In the genomic region with DNA sequence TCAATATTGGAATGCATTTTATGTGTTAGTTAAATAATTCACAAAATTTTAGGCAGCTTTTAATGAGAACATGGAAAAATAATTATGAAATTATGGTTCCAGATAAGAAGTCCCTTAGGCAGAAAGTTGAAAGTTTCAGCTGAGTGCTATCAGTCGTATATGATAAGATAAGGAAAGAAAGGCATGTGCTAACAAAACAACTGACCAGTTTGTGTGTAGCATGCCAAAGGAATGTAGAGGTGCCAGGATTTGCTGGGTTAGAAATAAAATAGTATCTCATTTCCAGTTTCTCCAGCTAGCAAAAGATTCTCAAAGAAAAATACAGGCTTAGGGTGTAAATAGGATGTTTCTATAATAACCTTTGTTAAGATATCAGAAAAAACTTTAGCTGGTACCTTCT, we compare ENCODE assay signal across 20 cellular contexts.
DNase-seq lines count a peak whose midpoint lies in the region; ATAC-seq and TF ChIP-seq lines count a peak whose summit lies in the region.
"Had no signal": no experiment of that assay in that cellular context is flagged by ENCODE, and none has a peak within 500 bp of the region (broad histone marks: within the 10 kb centered on the region; RNA-seq: fewer than 3 reads in every experiment).

No MANE protein-coding gene starts in this region.

- no peak overlapping the region for H3K23ac ChIP-seq in mesendoderm (ENCODE audit: low read length)

- H3K4me1 ChIP-seq in mesendoderm (ENCODE audit: control insufficient read depth, low read depth, low read length) (no peaks in the 10 kb centered on the region), stomach (peaks cover 0 to 15% (median 3%) of the 10 kb centered on the region in 4 donors)
- H3K4me1 ChIP-seq: A549; BLaER1 treated with 17β-estradiol and CSF1 and Interleukin-3, amounts not matched to agents 10 nM and 100 nM had no signal

- no peak overlapping the region for H3K27ac ChIP-seq in mesendoderm (ENCODE audit: low read depth, low read length)
- H3K27ac ChIP-seq in stomach: no peak overlapping the region
- H3K27ac ChIP-seq: A549; BLaER1 treated with 17β-estradiol and CSF1 and Interleukin-3, amounts not matched to agents 10 nM and 100 nM; C4-2B had no signal

- no peaks in the 10 kb centered on the region for H3K9me3 ChIP-seq in stomach
- H3K9me3 ChIP-seq: A549, Caco-2 had no signal

- ATAC-seq in omental fat pad (ENCODE audit: low FRiP score): no peak
- no peak for ATAC-seq in GM19452 (IDR thresholded peaks at IDR 0.05; ENCODE audit: unreplicated experiment)
- no peak for ATAC-seq in activated naive CD8-positive, alpha-beta T cell treated with anti-CD3 and anti-CD28 coated beads, Interleukin-2, amount 50 U/mL, for 24 hours
- ATAC-seq: A549; CD8-positive, alpha-beta T cell; GM12878 had no signal

- no peak overlapping the region for H4K8ac ChIP-seq in mesendoderm (ENCODE audit: low read depth, low read length)

- no peak overlapping the region for H2AK5ac ChIP-seq in mesendoderm (ENCODE audit: low read length)

- no peak overlapping the region for H2BK120ac ChIP-seq in mesendoderm (ENCODE audit: low read depth, low read length)

- no peaks in the 10 kb centered on the region for H3K79me1 ChIP-seq in mesendoderm (ENCODE audit: low read length)

- no peaks in the 10 kb centered on the region for H3K27me3 ChIP-seq in mesendoderm (ENCODE audit: insufficient read depth, low read length, poor library complexity)
- H3K27me3 ChIP-seq in stomach: no peaks in the 10 kb centered on the region
- H3K27me3 ChIP-seq: BLaER1 treated with 17β-estradiol and CSF1 and Interleukin-3, amounts not matched to agents 10 nM and 100 nM had no signal

- H3K56ac ChIP-seq in mesendoderm (ENCODE audit: low read length): no peak overlapping the region

- no peaks in the 10 kb centered on the region for H3K27me3 Mint-ChIP-seq in activated naive CD8-positive, alpha-beta T cell treated with anti-CD3 and anti-CD28 coated beads, Interleukin-2, amount 50 U/mL, for 24 hours
- H3K27me3 Mint-ChIP-seq: B cell; CD4-positive, alpha-beta T cell had no signal

- H3K18ac ChIP-seq in mesendoderm (ENCODE audit: low read length): no peak overlapping the region

- H3K79me2 ChIP-seq in mesendoderm (ENCODE audit: control insufficient read depth, insufficient read depth, low read length): no peaks in the 10 kb centered on the region

- intact Hi-C loops in stomach (cut with DNase I; ENCODE audit: low total_unique reads): no loop called here

- no peak for TF ChIP-seq POLR2A in stomach (IDR thresholded peaks at IDR 0.05)

- no peak overlapping the region for H3K27ac Mint-ChIP-seq in activated naive CD8-positive, alpha-beta T cell treated with anti-CD3 and anti-CD28 coated beads, Interleukin-2, amount 50 U/mL, for 24 hours
- H3K27ac Mint-ChIP-seq: B cell; CD4-positive, alpha-beta T cell; CD8-positive, alpha-beta T cell had no signal

- no peaks in the 10 kb centered on the region for H3K36me3 Mint-ChIP-seq in activated naive CD8-positive, alpha-beta T cell treated with anti-CD3 and anti-CD28 coated beads, Interleukin-2, amount 50 U/mL, for 24 hours (ENCODE audit: low read depth)
- H3K36me3 Mint-ChIP-seq: CD8-positive, alpha-beta T cell had no signal

- no peak overlapping the region for H2BK15ac ChIP-seq in mesendoderm (replicated peaks; ENCODE audit: low read depth)

- H3K9me3 Mint-ChIP-seq in activated naive CD8-positive, alpha-beta T cell treated with anti-CD3 and anti-CD28 coated beads, Interleukin-2, amount 50 U/mL, for 24 hours: peaks cover 28% of the 10 kb centered on the region

- no peak overlapping the region for H3K4ac ChIP-seq in mesendoderm (ENCODE audit: low read depth, low read length)

- H3K4me1 Mint-ChIP-seq in activated naive CD8-positive, alpha-beta T cell treated with anti-CD3 and anti-CD28 coated beads, Interleukin-2, amount 50 U/mL, for 24 hours: no peaks in the 10 kb centered on the region
- H3K4me1 Mint-ChIP-seq: B cell had no signal

- H3K4me3 Mint-ChIP-seq in activated naive CD8-positive, alpha-beta T cell treated with anti-CD3 and anti-CD28 coated beads, Interleukin-2, amount 50 U/mL, for 24 hours: no peak overlapping the region
- H3K4me3 Mint-ChIP-seq: B cell; CD4-positive, alpha-beta T cell; CD8-positive, alpha-beta T cell had no signal

- DNase-seq in NCI-H226 (peak; percentile 72), astrocyte of the hippocampus (ENCODE audit: low read depth, low spot score) (peak; percentile 19), mesendoderm (peak; percentile 72), stomach (peak; percentile 41), omental fat pad (ENCODE audit: low spot score) (no peak)
- no peak for DNase-seq in activated naive CD8-positive, alpha-beta T cell treated with anti-CD3 and anti-CD28 coated beads, Interleukin-2, amount 50 U/mL, for 24 hours
- DNase-seq: 8988T; AML-193; Calu3; CD4-positive, alpha-beta T cell; CD8-positive, alpha-beta T cell; DMS79 treated with DMSO at 0.1 percent for 48 hours; GF-D8 had no signal

- TF ChIP-seq EP300 in stomach (IDR thresholded peaks at IDR 0.05): no peak

- no peak overlapping the region for H2BK5ac ChIP-seq in mesendoderm (ENCODE audit: low read length)

- TF ChIP-seq CTCF in stomach (IDR thresholded peaks at IDR 0.05) (no peak), omental fat pad (IDR thresholded peaks at IDR 0.05) (no peak)

- H3K36me3 ChIP-seq in mesendoderm (ENCODE audit: control insufficient read depth, insufficient read depth, low read length) (no peaks in the 10 kb centered on the region), stomach (no peaks in the 10 kb centered on the region)
- H3K36me3 ChIP-seq: BLaER1 treated with 17β-estradiol and CSF1 and Interleukin-3, amounts not matched to agents 10 nM and 100 nM had no signal

- H3K4me3 ChIP-seq in mesendoderm (ENCODE audit: low read length) (no peak overlapping the region), stomach (no peak overlapping the region)
- H3K4me3 ChIP-seq: A549; BLaER1 treated with 17β-estradiol and CSF1 and Interleukin-3, amounts not matched to agents 10 nM and 100 nM; GM12878 had no signal

- no CpG with 5 or more reads among the region's 1 CpG for WGBS in mesendoderm (ENCODE audit: extremely low coverage, insufficient coverage, low lambda C conversion rate)
- 17 to 36% (median 29%) methylated on average over 1 of the region's 1 CpG for WGBS in stomach, 5 donors

- no peak overlapping the region for H4K5ac ChIP-seq in mesendoderm (ENCODE audit: low read length)

- no peak overlapping the region for H3K9ac ChIP-seq in mesendoderm (ENCODE audit: low read length)
- H3K9ac ChIP-seq: BLaER1 treated with 17β-estradiol and CSF1 and Interleukin-3, amounts not matched to agents 10 nM and 100 nM had no signal

- H3K4me2 ChIP-seq in mesendoderm (ENCODE audit: low read length): no peak overlapping the region
- H3K4me2 ChIP-seq: A549; BLaER1 treated with 17β-estradiol and CSF1 and Interleukin-3, amounts not matched to agents 10 nM and 100 nM had no signal

Comparison
In these comparisons a context has a peak if more than half of its experiments do, and no peak if none do; other contexts are left out.
1. DNase-seq: peak in NCI-H226 (single experiment), astrocyte of the hippocampus (single experiment), mesendoderm (single experiment) and stomach (single experiment); none in omental fat pad (single experiment) and activated naive CD8-positive, alpha-beta T cell treated with anti-CD3 and anti-CD28 coated beads, Interleukin-2, amount 50 U/mL, for 24 hours (single experiment).